17 cellular contexts compared by ENCODE assay signal in the genomic region with DNA sequence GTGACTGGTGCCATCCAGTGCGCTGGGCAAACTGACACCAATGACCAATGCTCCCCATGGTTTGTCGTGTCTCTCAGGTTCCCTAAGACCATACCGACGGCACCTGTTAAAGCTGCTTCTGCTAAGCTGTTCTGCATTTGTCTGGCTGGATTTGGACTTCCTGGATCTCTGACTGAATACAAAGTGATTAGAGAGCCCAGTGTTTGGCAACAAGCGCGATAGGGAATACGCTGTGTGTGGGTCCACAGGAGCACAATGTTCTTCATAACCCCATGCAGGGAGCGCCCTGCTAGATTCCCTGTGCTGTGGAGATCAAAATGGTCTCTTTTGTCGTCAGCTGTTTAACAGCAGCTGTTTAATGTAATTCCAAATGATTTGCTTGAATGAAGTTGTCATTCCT. TPM values are rescaled to one million over a fixed set of nuclear protein-coding genes. Genes with fewer than 3 reads are reported as not detected.
"Had no signal": no experiment of that assay in that cellular context is flagged by ENCODE, and none has a peak within 500 bp of the region (broad histone marks: within the 10 kb centered on the region; RNA-seq: fewer than 3 reads in every experiment).

No MANE protein-coding gene starts in this region.

- H3K27me3 Mint-ChIP-seq: activated B cell treated with CpG ODN at 0.5 μM for 24 hours; activated CD4-positive, alpha-beta T cell treated with anti-CD3 and anti-CD28 coated beads, Interleukin-2, amount 10 ng/mL, durations not matched to agents 24 days and 14 days; activated naive CD8-positive, alpha-beta T cell had no signal

- ATAC-seq: activated CD8-positive, alpha-beta T cell treated with anti-CD3 and anti-CD28 coated beads, Interleukin-2, amount 10 ng/mL, durations not matched to agents 7 days and 5 days; activated T-cell treated with anti-CD3 and anti-CD28 coated beads, Interleukin-2, amount 50 U/mL, for 72 hours; esophagus mucosa had no signal

- DNase-seq: activated B cell treated with CpG ODN at 0.5 μM for 24 hours; activated CD4-positive, alpha-beta T cell treated with anti-CD3 and anti-CD28 coated beads, Interleukin-2, amount 10 ng/mL, durations not matched to agents 24 days and 14 days; activated CD8-positive, alpha-beta memory T cell treated with anti-CD3 and anti-CD28 coated beads, Interleukin-2, amount 50 U/mL, for 48 hours; activated CD8-positive, alpha-beta T cell treated with anti-CD3 and anti-CD28 coated beads, Interleukin-2, amount 10 ng/mL, durations not matched to agents 7 days and 5 days; activated gamma-delta T cell treated with Interleukin-2 at 50 U/mL for 16 hours; activated T-cell treated with anti-CD3 and anti-CD28 coated beads, Interleukin-2, amount 50 U/mL, for 72 hours; amniotic stem cell; kidney; mesenchymal stem cell; pancreas; stimulated activated CD4-positive, alpha-beta T cell treated with anti-CD3 and anti-CD28 coated beads, Interleukin-4, amount 100 ng/mL, for 24 hours; stimulated activated naive CD4-positive, alpha-beta T cell; uterus had no signal

- H3K4me1 Mint-ChIP-seq: activated B cell treated with CpG ODN at 0.5 μM for 24 hours; activated CD4-positive, alpha-beta T cell treated with anti-CD3 and anti-CD28 coated beads, Interleukin-2, amount 10 ng/mL, durations not matched to agents 24 days and 14 days had no signal

- H3K36me3 Mint-ChIP-seq: activated naive CD8-positive, alpha-beta T cell had no signal

- H3K4me3 Mint-ChIP-seq: activated B cell treated with CpG ODN at 0.5 μM for 24 hours; activated CD4-positive, alpha-beta T cell treated with anti-CD3 and anti-CD28 coated beads, Interleukin-2, amount 10 ng/mL, durations not matched to agents 24 days and 14 days; activated CD8-positive, alpha-beta T cell treated with anti-CD3 and anti-CD28 coated beads, Interleukin-2, amount 10 ng/mL, durations not matched to agents 7 days and 5 days; activated naive CD8-positive, alpha-beta T cell; activated T-cell treated with anti-CD3 and anti-CD28 coated beads, Interleukin-2, amount 50 U/mL, for 72 hours; neural crest cell had no signal

- H3K27ac Mint-ChIP-seq: activated B cell treated with CpG ODN at 0.5 μM for 24 hours; activated CD4-positive, alpha-beta T cell treated with anti-CD3 and anti-CD28 coated beads, Interleukin-2, amount 10 ng/mL, durations not matched to agents 24 days and 14 days; activated CD8-positive, alpha-beta T cell treated with anti-CD3 and anti-CD28 coated beads, Interleukin-2, amount 10 ng/mL, durations not matched to agents 7 days and 5 days; activated naive CD8-positive, alpha-beta T cell; activated T-cell treated with anti-CD3 and anti-CD28 coated beads, Interleukin-2, amount 50 U/mL, for 72 hours had no signal

- H3K9me3 Mint-ChIP-seq: activated B cell treated with CpG ODN at 0.5 μM for 24 hours; activated CD4-positive, alpha-beta T cell treated with anti-CD3 and anti-CD28 coated beads, Interleukin-2, amount 10 ng/mL, durations not matched to agents 24 days and 14 days; neural crest cell had no signal

RNA-seq across cellular contexts. Expression of a gene that starts 26.0 kb away (rescaled TPM):
- total RNA-seq: activated B cell treated with CpG ODN at 0.5 μM for 24 hours; activated CD4-positive, alpha-beta T cell treated with anti-CD3 and anti-CD28 coated beads, Interleukin-2, amount 10 ng/mL, durations not matched to agents 24 days and 14 days; activated CD8-positive, alpha-beta T cell treated with anti-CD3 and anti-CD28 coated beads, Interleukin-2, amount 10 ng/mL, durations not matched to agents 7 days and 5 days; activated T-cell treated with anti-CD3 and anti-CD28 coated beads, Interleukin-2, amount 50 U/mL, for 72 hours; T-helper 2 cell treated with Interferon-gamma antibody and Interleukin-4, amounts not matched to agents 100 ng/mL and 5 ng/mL, for 36 hours had no signal
